ENCODE assay signal across 9 cellular contexts in genomic region chr17:82864721-82865240, GRCh38. TPM values are rescaled to one million over a fixed set of nuclear protein-coding genes. Genes with fewer than 3 reads are reported as not detected.
DNase-seq lines count a peak whose midpoint lies in the region; ATAC-seq and TF ChIP-seq lines count a peak whose summit lies in the region.
"Had no signal": no experiment of that assay in that cellular context is flagged by ENCODE, and none has a peak within 500 bp of the region (broad histone marks: within the 10 kb centered on the region; RNA-seq: fewer than 3 reads in every experiment).

No MANE protein-coding gene starts in this region.

- H3K27ac Mint-ChIP-seq in MCF 10A (ENCODE audit: low read depth, unreplicated experiment): no peak overlapping the region

- H2AFZ ChIP-seq in OCI-LY1 (ENCODE audit: low read length): no peak overlapping the region

- no peak for ATAC-seq in GM18858 (IDR thresholded peaks at IDR 0.05; ENCODE audit: unreplicated experiment)
- ATAC-seq: right cardiac atrium had no signal

- DNase-seq in breast epithelium (ENCODE audit: low spot score in 2 of 2) (no peak), MCF 10A (ENCODE audit: unreplicated experiment) (no peak), esophagus squamous epithelium (lab: John Stamatoyannopoulos, UW) (no peak), NCI-H187 treated with DMSO at 0.1 percent for 48 hours (lab: John Stamatoyannopoulos, UW) (no peak), NCI-H1105 treated with DMSO at 0.1 percent for 48 hours (lab: John Stamatoyannopoulos, UW) (no peak)

- peak overlapping the region; percentile 7; the same call in 1 of the 2 replicates for H3K4me2 ChIP-seq in OCI-LY1 (ENCODE audit: low read length)

- no peaks in the 10 kb centered on the region for H3K27me3 ChIP-seq in breast epithelium
- no peaks in the 10 kb centered on the region for H3K27me3 ChIP-seq in OCI-LY1 (ENCODE audit: insufficient read depth, low read length)
- H3K27me3 ChIP-seq in esophagus squamous epithelium: no peaks in the 10 kb centered on the region

- no TSS peak for BruUV-seq in MCF 10A (replicated peaks; lab: Mats Ljungman, UMichigan)

- no peaks in the 10 kb centered on the region for H3F3A ChIP-seq in OCI-LY1 (ENCODE audit: insufficient read depth, low read length)

- no peaks in the 10 kb centered on the region for H3K79me2 ChIP-seq in OCI-LY1 (ENCODE audit: insufficient read depth, low read length)

- no CpG with 5 or more reads among the region's 14 CpGs for WGBS in esophagus squamous epithelium, 2 donors
- WGBS in urinary bladder: 68% methylated on average over 14 of the region's 14 CpGs

- TF ChIP-seq POLR2A in breast epithelium (IDR thresholded peaks at IDR 0.05) (no peak), esophagus squamous epithelium (IDR thresholded peaks at IDR 0.05) (no peak)

- POLR2A ChIA-PET in MCF 10A (lab: Yijun Ruan, JAX): interaction anchor here (0.7 to 2.7 kb wide), 2 partner anchors 11 to 38 kb away, joined by 3 to 18 read pairs; no protein-coding TSS in a partner anchor

- no peaks in the 10 kb centered on the region for H4K20me1 ChIP-seq in OCI-LY1 (ENCODE audit: insufficient read depth, low read length)

- H3K27ac ChIP-seq in breast epithelium: peak overlapping the region; percentile 68 to 69
- peak overlapping the region; percentile 75 for H3K27ac ChIP-seq in OCI-LY1 (ENCODE audit: low read depth, low read length, poor library complexity, severe bottlenecking)
- H3K27ac ChIP-seq in esophagus squamous epithelium: peak overlapping the region; percentile 75 to 85 (median 82)
- peak overlapping the region; percentile 30 for H3K27ac ChIP-seq in urinary bladder (ENCODE audit: low read depth)

- intact Hi-C loops in breast epithelium (cut with DNase I; ENCODE audit: low total_unique reads) (no loop called here), MCF 10A (cut with micrococcal nuclease) (no loop called here), esophagus squamous epithelium (cut with DNase I) (no loop called here)

- H3K36me3 ChIP-seq in breast epithelium (no peaks in the 10 kb centered on the region), OCI-LY1 (ENCODE audit: insufficient read depth, low read length) (no peaks in the 10 kb centered on the region), esophagus squamous epithelium (no peaks in the 10 kb centered on the region), urinary bladder (ENCODE audit: insufficient read depth) (no peaks in the 10 kb centered on the region)

- H3K27me3 Mint-ChIP-seq in MCF 10A (ENCODE audit: insufficient read depth, unreplicated experiment): no peaks in the 10 kb centered on the region

- CTCF ChIA-PET in MCF 10A (lab: Yijun Ruan, JAX): no interaction called here

- H3K4me1 ChIP-seq in breast epithelium: peaks cover 0 to 15% of the 10 kb centered on the region in 2 donors
- peaks cover 70% of the 10 kb centered on the region for H3K4me1 ChIP-seq in OCI-LY1 (ENCODE audit: insufficient read depth, low read length, severe bottlenecking)
- peaks cover 43 to 81% (median 45%) of the 10 kb centered on the region in 3 donors for H3K4me1 ChIP-seq in esophagus squamous epithelium
- peaks cover 2% of the 10 kb centered on the region for H3K4me1 ChIP-seq in urinary bladder (ENCODE audit: insufficient read depth)

- H3K9me2 ChIP-seq in OCI-LY1 (ENCODE audit: low read depth, low read length): no peaks in the 10 kb centered on the region

- H3K4me1 Mint-ChIP-seq in MCF 10A (ENCODE audit: insufficient read depth, unreplicated experiment): peaks cover 10% of the 10 kb centered on the region

- no peak for TF ChIP-seq CTCF in breast epithelium (IDR thresholded peaks at IDR 0.05)
- no peak for TF ChIP-seq CTCF in MCF 10A (IDR thresholded peaks at IDR 0.05; ENCODE audit: unreplicated experiment)
- TF ChIP-seq CTCF in OCI-LY1 (IDR thresholded peaks at IDR 0.05; ENCODE audit: low read length): no peak
- no peak for TF ChIP-seq CTCF in esophagus squamous epithelium (IDR thresholded peaks at IDR 0.05)

- H3K4me3 ChIP-seq in breast epithelium (no peak overlapping the region), OCI-LY1 (ENCODE audit: low read depth, low read length, poor library complexity, severe bottlenecking) (no peak overlapping the region), esophagus squamous epithelium (no peak overlapping the region), urinary bladder (ENCODE audit: low read depth, low read length) (no peak overlapping the region)

- no peak overlapping the region for H3K4me3 Mint-ChIP-seq in MCF 10A (ENCODE audit: unreplicated experiment)

- H3K9me3 Mint-ChIP-seq in MCF 10A (ENCODE audit: unreplicated experiment): no peaks in the 10 kb centered on the region

- H3K9me3 ChIP-seq in breast epithelium (no peaks in the 10 kb centered on the region), OCI-LY1 (ENCODE audit: low read length) (no peaks in the 10 kb centered on the region), esophagus squamous epithelium (no peaks in the 10 kb centered on the region)

- no peaks in the 10 kb centered on the region for H3K36me3 Mint-ChIP-seq in MCF 10A (ENCODE audit: insufficient read depth, unreplicated experiment)

- no peak overlapping the region for H3K9ac ChIP-seq in OCI-LY1 (ENCODE audit: low read length)

RNA-seq across cellular contexts. Expression of gene ZNF750, which starts 25.0 kb away (rescaled TPM):
- total RNA-seq in breast epithelium (1 to 10 TPM in 2 of 3 donors, not detected in 1; 5.6 to 7.8 TPM), MCF 10A (2022) (0.14 TPM in 1 of 2 replicates, not detected in the other), esophagus squamous epithelium (100 to 1,000 TPM in 2 of 4 donors, 10 to 100 TPM in 2; 55.4 to 253 (median 96.8) TPM), urinary bladder (3.1 TPM)
- polyA plus RNA-seq in urinary bladder: 2.7 TPM
- total RNA-seq: right cardiac atrium had no signal

Comparison
In these comparisons a context has a peak if more than half of its experiments do, and no peak if none do; other contexts are left out.
1. H3K27ac ChIP-seq: peak in every context shown above with its lines; median percentile 82 in esophagus squamous epithelium; 75 in OCI-LY1; 68 in breast epithelium; 30 in urinary bladder.
2. RNA of gene ZNF750, which starts 25.0 kb away (total RNA-seq): 55.4 to 253 TPM in esophagus squamous epithelium; 5.6 to 7.8 TPM in breast epithelium, 3.1 TPM in urinary bladder (single experiment) and 0.14 TPM in MCF 10A; every median in the first group is over 4 times any median in the second.